In the genomic region with DNA sequence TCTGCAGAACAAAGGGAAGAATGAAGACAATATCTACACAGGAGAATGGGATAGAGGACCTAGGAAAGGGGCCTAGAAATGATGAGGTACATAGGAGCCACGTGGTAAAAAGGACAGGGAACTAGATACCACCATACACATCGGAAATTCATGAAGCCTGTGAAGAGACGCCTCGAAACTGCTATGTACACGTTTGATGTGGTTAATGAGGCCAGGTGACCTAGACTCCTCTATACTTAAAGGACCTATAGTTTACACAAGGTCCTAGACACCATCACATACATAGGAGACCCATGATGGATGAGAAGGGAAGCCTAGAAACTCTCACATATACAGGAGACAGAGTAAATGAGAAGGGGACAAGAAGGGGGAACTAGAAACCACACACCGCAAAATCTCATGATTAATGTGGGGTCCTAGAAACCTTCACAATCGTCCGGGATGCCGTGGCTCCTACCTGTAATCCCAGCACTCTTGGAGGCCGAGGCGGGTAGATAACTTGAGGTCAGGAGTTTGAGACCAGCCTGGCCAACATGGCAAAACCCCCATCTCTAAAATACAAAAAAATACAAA, we compare ENCODE assay signal across 36 cellular contexts. TPM values are rescaled to one million over a fixed set of nuclear protein-coding genes. Genes with fewer than 3 reads are reported as not detected.
"Had no signal": no experiment of that assay in that cellular context is flagged by ENCODE, and none has a peak within 500 bp of the region (broad histone marks: within the 10 kb centered on the region; RNA-seq: fewer than 3 reads in every experiment).

No MANE protein-coding gene starts in this region.

- H3K4me3 Mint-ChIP-seq: activated CD4-positive, alpha-beta memory T cell treated with anti-CD3 and anti-CD28 coated beads for 36 hours; activated CD4-positive, alpha-beta T cell treated with anti-CD3 and anti-CD28 coated beads for 36 hours; activated CD4-positive, alpha-beta T cell treated with anti-CD3 and anti-CD28 coated beads, Interleukin-2, amount 10 ng/mL, durations not matched to agents 24 days and 14 days; activated CD8-positive, alpha-beta memory T cell treated with anti-CD3 and anti-CD28 coated beads, Interleukin-2, amount 10 ng/mL, durations not matched to agents 7 days and 5 days; activated CD8-positive, alpha-beta T cell treated with anti-CD3 and anti-CD28 coated beads, Interleukin-2, amount 10 ng/mL, durations not matched to agents 7 days and 5 days; activated naive CD4-positive, alpha-beta T cell treated with anti-CD3 and anti-CD28 coated beads for 36 hours; activated naive CD4-positive, alpha-beta T cell treated with anti-CD3 and anti-CD28 coated beads, Interleukin-2, amount 50 U/mL, for 24 hours; activated naive CD8-positive, alpha-beta T cell treated with anti-CD3 and anti-CD28 coated beads for 36 hours; activated naive CD8-positive, alpha-beta T cell treated with anti-CD3 and anti-CD28 coated beads, Interleukin-2, amount 50 U/mL, for 24 hours; activated T-helper 1 cell treated with anti-CD3 and anti-CD28 coated beads, Interleukin-12 subunit alpha, Interleukin-12 subunit beta, Interleukin-2, Interleukin-4 antibody, amounts not matched to agents 30 ng/mL and 10 ng/mL and 1 ng/mL, durations not matched to agents 14 hours and 24 hours and 36 hours had no signal

- H3K4me1 Mint-ChIP-seq: activated CD4-positive, alpha-beta T cell treated with anti-CD3 and anti-CD28 coated beads for 36 hours; activated CD8-positive, alpha-beta memory T cell treated with anti-CD3 and anti-CD28 coated beads, Interleukin-2, amount 10 ng/mL, durations not matched to agents 7 days and 5 days; activated naive CD4-positive, alpha-beta T cell treated with anti-CD3 and anti-CD28 coated beads, Interleukin-2, amount 50 U/mL, for 24 hours; activated naive CD8-positive, alpha-beta T cell treated with anti-CD3 and anti-CD28 coated beads, Interleukin-2, amount 50 U/mL, for 24 hours had no signal

- FAIRE-seq: colon, endometrium, endothelial cell of umbilical vein had no signal

- ATAC-seq: activated CD4-positive, alpha-beta T cell treated with anti-CD3 and anti-CD28 coated beads for 36 hours; activated CD8-positive, alpha-beta memory T cell treated with anti-CD3 and anti-CD28 coated beads, Interleukin-2, amount 10 ng/mL, durations not matched to agents 7 days and 5 days; activated CD8-positive, alpha-beta T cell treated with anti-CD3 and anti-CD28 coated beads, Interleukin-2, amount 10 ng/mL, durations not matched to agents 7 days and 5 days; activated naive CD8-positive, alpha-beta T cell treated with anti-CD3 and anti-CD28 coated beads, Interleukin-2, amount 50 U/mL, for 24 hours; body of pancreas; gastroesophageal sphincter had no signal

- H3K9me3 ChIP-seq: adrenal gland, body of pancreas had no signal

- H3K27ac ChIP-seq: adrenal gland, body of pancreas, epithelial cell of prostate, esophagus squamous epithelium, gastroesophageal sphincter had no signal

- DNase-seq: activated CD4-positive, alpha-beta memory T cell treated with anti-CD3 and anti-CD28 coated beads for 36 hours; activated CD4-positive, alpha-beta T cell treated with anti-CD3 and anti-CD28 coated beads for 36 hours; activated CD4-positive, alpha-beta T cell treated with anti-CD3 and anti-CD28 coated beads, Interleukin-2, amount 10 ng/mL, durations not matched to agents 24 days and 14 days; activated CD4-positive, CD25-positive, alpha-beta regulatory T cell; activated CD4-positive, CD25-positive, alpha-beta regulatory T cell treated with anti-CD3 and anti-CD28 coated beads, Interleukin-2, amount 50 U/mL, for 72 hours; activated CD8-positive, alpha-beta memory T cell treated with anti-CD3 and anti-CD28 coated beads, Interleukin-2, amount 10 ng/mL, durations not matched to agents 7 days and 5 days; activated CD8-positive, alpha-beta memory T cell treated with anti-CD3 and anti-CD28 coated beads, Interleukin-2, amount 50 U/mL, for 4 hours; activated CD8-positive, alpha-beta T cell treated with anti-CD3 and anti-CD28 coated beads, Interleukin-2, amount 10 ng/mL, durations not matched to agents 7 days and 5 days; activated effector memory CD4-positive, alpha-beta T cell treated with anti-CD3 and anti-CD28 coated beads, Interleukin-2, amount 50 U/mL, for 16 hours; activated naive CD4-positive, alpha-beta T cell treated with anti-CD3 and anti-CD28 coated beads for 36 hours; activated naive CD8-positive, alpha-beta T cell treated with anti-CD3 and anti-CD28 coated beads for 36 hours; activated naive CD8-positive, alpha-beta T cell treated with anti-CD3 and anti-CD28 coated beads, Interleukin-2, amount 50 U/mL, for 24 hours; activated T-cell treated with anti-CD3 and anti-CD28 coated beads, Interleukin-2, amount 50 U/mL, for 1 hour; activated T-cell treated with anti-CD3 and anti-CD28 coated beads, Interleukin-2, amount 50 U/mL, for 48 hours; adrenal gland; amygdala; aorta; body of pancreas; caudate nucleus; effector CD8-positive, alpha-beta T cell; esophagus squamous epithelium; foreskin melanocyte; head of caudate nucleus; T-helper 2 cell had no signal

- H3K36me3 ChIP-seq: adrenal gland, esophagus squamous epithelium, gastroesophageal sphincter had no signal

- H3K27me3 ChIP-seq: adrenal gland, body of pancreas, esophagus squamous epithelium, gastroesophageal sphincter had no signal

- H3K27ac Mint-ChIP-seq: activated CD4-positive, alpha-beta memory T cell treated with anti-CD3 and anti-CD28 coated beads for 36 hours; activated CD4-positive, alpha-beta T cell treated with anti-CD3 and anti-CD28 coated beads for 36 hours; activated CD4-positive, alpha-beta T cell treated with anti-CD3 and anti-CD28 coated beads, Interleukin-2, amount 10 ng/mL, durations not matched to agents 24 days and 14 days; activated CD8-positive, alpha-beta memory T cell treated with anti-CD3 and anti-CD28 coated beads, Interleukin-2, amount 10 ng/mL, durations not matched to agents 7 days and 5 days; activated CD8-positive, alpha-beta T cell treated with anti-CD3 and anti-CD28 coated beads, Interleukin-2, amount 10 ng/mL, durations not matched to agents 7 days and 5 days; activated naive CD4-positive, alpha-beta T cell treated with anti-CD3 and anti-CD28 coated beads for 36 hours; activated naive CD4-positive, alpha-beta T cell treated with anti-CD3 and anti-CD28 coated beads, Interleukin-2, amount 50 U/mL, for 24 hours; activated naive CD8-positive, alpha-beta T cell treated with anti-CD3 and anti-CD28 coated beads for 36 hours; activated naive CD8-positive, alpha-beta T cell treated with anti-CD3 and anti-CD28 coated beads, Interleukin-2, amount 50 U/mL, for 24 hours; activated T-helper 1 cell treated with anti-CD3 and anti-CD28 coated beads, Interleukin-12 subunit alpha, Interleukin-12 subunit beta, Interleukin-2, Interleukin-4 antibody, amounts not matched to agents 30 ng/mL and 10 ng/mL and 1 ng/mL, durations not matched to agents 14 hours and 24 hours and 36 hours; activated T-helper 2 cell treated with anti-CD3 and anti-CD28 coated beads, Interferon-gamma antibody, Interleukin-2, Interleukin-4, amounts not matched to agents 10 μg/mL and 5 μg/mL and 100 μg/mL, durations not matched to agents 14 hours and 24 hours and 36 hours had no signal

- H3K4me3 ChIP-seq: adrenal gland, body of pancreas, esophagus squamous epithelium, gastroesophageal sphincter had no signal

- H3K36me3 Mint-ChIP-seq: activated naive CD8-positive, alpha-beta T cell treated with anti-CD3 and anti-CD28 coated beads for 36 hours had no signal

- H3K4me1 ChIP-seq: adrenal gland, body of pancreas had no signal

RNA-seq across cellular contexts. Expression of gene EMID1, which starts 38.3 kb away (rescaled TPM):
- total RNA-seq: activated CD4-positive, alpha-beta memory T cell treated with anti-CD3 and anti-CD28 coated beads for 36 hours; activated CD4-positive, alpha-beta T cell treated with anti-CD3 and anti-CD28 coated beads for 36 hours; activated CD4-positive, alpha-beta T cell treated with anti-CD3 and anti-CD28 coated beads, Interleukin-2, amount 10 ng/mL, durations not matched to agents 24 days and 14 days; activated CD8-positive, alpha-beta memory T cell treated with anti-CD3 and anti-CD28 coated beads for 36 hours; activated CD8-positive, alpha-beta T cell treated with anti-CD3 and anti-CD28 coated beads, Interleukin-2, amount 10 ng/mL, durations not matched to agents 7 days and 5 days; activated naive CD4-positive, alpha-beta T cell treated with anti-CD3 and anti-CD28 coated beads for 36 hours; activated naive CD8-positive, alpha-beta T cell treated with anti-CD3 and anti-CD28 coated beads for 36 hours; activated T-helper 1 cell treated with anti-CD3 and anti-CD28 coated beads, Interleukin-12 subunit alpha, Interleukin-12 subunit beta, Interleukin-2, Interleukin-4 antibody, amounts not matched to agents 30 ng/mL and 10 ng/mL and 1 ng/mL, durations not matched to agents 14 hours and 24 hours and 36 hours; chondrocyte; T-helper 1 cell treated with Interleukin-12 subunit alpha and Interleukin-12 subunit beta and Interleukin-4 antibody, amounts not matched to agents 30 ng/mL and 1 ng/mL, for 36 hours had no signal
- polyA plus RNA-seq: fibroblast of lung had no signal
